8 cellular contexts compared by ENCODE assay signal in the genomic region with DNA sequence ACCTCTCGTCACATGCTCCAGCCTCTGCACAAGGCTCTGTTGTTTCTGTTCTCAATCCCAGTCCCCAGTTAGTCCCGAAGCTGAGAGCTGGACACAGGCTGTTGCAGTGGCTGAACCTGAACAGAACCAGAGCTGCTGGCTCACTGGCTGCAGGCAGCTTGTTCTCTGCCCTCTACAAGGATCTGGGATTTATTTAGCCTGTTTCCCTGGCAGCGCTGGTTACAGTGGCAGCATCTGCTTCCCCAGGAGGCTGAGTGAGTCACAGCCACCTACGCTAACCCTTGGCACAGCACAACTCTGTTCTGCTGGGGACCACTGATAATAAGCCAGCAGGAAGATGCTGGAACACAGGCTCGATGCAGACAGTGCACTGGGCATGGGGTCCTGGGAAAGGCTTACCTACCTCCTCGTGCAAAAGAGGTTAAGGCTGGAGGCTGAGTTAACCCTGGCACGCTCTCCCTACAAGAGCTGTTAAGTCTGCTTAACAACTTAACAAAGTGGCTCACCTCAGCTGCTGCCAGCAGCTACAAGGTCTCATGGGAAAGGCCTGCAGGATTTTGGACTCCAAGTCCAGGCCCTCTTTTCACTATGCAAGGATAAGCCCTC.
DNase-seq lines count a peak whose midpoint lies in the region; ATAC-seq and TF ChIP-seq lines count a peak whose summit lies in the region.

No MANE protein-coding gene starts in this region.

- no TSS peak for BruUV-seq in MCF 10A (replicated peaks; lab: Mats Ljungman, UMichigan)

- peak; percentile 76 for DNase-seq in HT-29 (ENCODE audit: low spot score)
- peak; percentile 85 for DNase-seq in MCF 10A (ENCODE audit: unreplicated experiment)
- DNase-seq in kidney epithelial cell (ENCODE audit: low read depth): peak; percentile 26
- no peak for DNase-seq in activated CD4-positive, alpha-beta T cell treated with anti-CD3 and anti-CD28 coated beads, Interleukin-2, amount 50 U/mL, for 1 hour
- DNase-seq in NCI-H187 (lab: John Stamatoyannopoulos, UW): no peak
- DNase-seq in SK-N-DZ (ENCODE audit: low spot score): no peak

- H3K27ac ChIP-seq in ACC112 (ENCODE audit: low read depth, low read length): peak overlapping the region; percentile 61

- POLR2A ChIA-PET in MCF 10A (lab: Yijun Ruan, JAX): interaction anchor here (1.0 kb wide), 1 partner anchor 12 kb away, joined by 3 read pairs; no protein-coding TSS in a partner anchor

- no peak for TF ChIP-seq CTCF in MCF 10A (IDR thresholded peaks at IDR 0.05; ENCODE audit: unreplicated experiment)
- TF ChIP-seq CTCF in kidney epithelial cell (IDR thresholded peaks at IDR 0.05; ENCODE audit: insufficient read depth, low read length, poor library complexity, severe bottlenecking): no peak

- no peaks in the 10 kb centered on the region for H3K9me3 Mint-ChIP-seq in MCF 10A (ENCODE audit: unreplicated experiment)

- peaks cover 14% of the 10 kb centered on the region for H3K4me1 ChIP-seq in ACC112 (ENCODE audit: control insufficient read depth, insufficient read depth, low read length, unreplicated experiment)

- ATAC-seq in HG03565 (IDR thresholded peaks at IDR 0.05; ENCODE audit: unreplicated experiment): no peak

- CTCF ChIA-PET in MCF 10A (lab: Yijun Ruan, JAX): no interaction called here

- no peak overlapping the region for H2AFZ ChIP-seq in ACC112 (ENCODE audit: low read length, unreplicated experiment)

- no peak overlapping the region for H3K27ac Mint-ChIP-seq in MCF 10A (ENCODE audit: low read depth, unreplicated experiment)

- H3K4me3 Mint-ChIP-seq in MCF 10A (ENCODE audit: unreplicated experiment): no peak overlapping the region

- no peaks in the 10 kb centered on the region for H3K36me3 Mint-ChIP-seq in MCF 10A (ENCODE audit: insufficient read depth, unreplicated experiment)

- no peaks in the 10 kb centered on the region for H3K27me3 Mint-ChIP-seq in MCF 10A (ENCODE audit: insufficient read depth, unreplicated experiment)

- H3K4me1 Mint-ChIP-seq in MCF 10A (ENCODE audit: insufficient read depth, unreplicated experiment): peaks cover 11% of the 10 kb centered on the region

- intact Hi-C loops in MCF 10A (cut with micrococcal nuclease): no loop called here

- H3K27me3 ChIP-seq in ACC112 (ENCODE audit: insufficient read depth, low read length) (no peaks in the 10 kb centered on the region), kidney epithelial cell (ENCODE audit: control insufficient read depth, insufficient read depth, low read length) (no peaks in the 10 kb centered on the region)

- H3K36me3 ChIP-seq in ACC112 (ENCODE audit: insufficient read depth, low read length) (no peaks in the 10 kb centered on the region), kidney epithelial cell (ENCODE audit: control insufficient read depth, insufficient read depth, low read length) (no peaks in the 10 kb centered on the region)

- H3K4me3 ChIP-seq in ACC112 (ENCODE audit: low read depth, low read length) (no peak overlapping the region), kidney epithelial cell (ENCODE audit: low read depth, low read length) (no peak overlapping the region)

- H3K79me2 ChIP-seq in ACC112 (ENCODE audit: control insufficient read depth, insufficient read depth, low read length, unreplicated experiment): no peaks in the 10 kb centered on the region

Comparison
In these comparisons a context has a peak if more than half of its experiments do, and no peak if none do; other contexts are left out.
1. DNase-seq: peak in HT-29 (single experiment), MCF 10A (single experiment) and kidney epithelial cell (single experiment); none in activated CD4-positive, alpha-beta T cell treated with anti-CD3 and anti-CD28 coated beads, Interleukin-2, amount 50 U/mL, for 1 hour (single experiment), NCI-H187 (0 of 2) and SK-N-DZ (single experiment).